Comparison of ENCODE assay signal across 10 cellular contexts in the genomic region with DNA sequence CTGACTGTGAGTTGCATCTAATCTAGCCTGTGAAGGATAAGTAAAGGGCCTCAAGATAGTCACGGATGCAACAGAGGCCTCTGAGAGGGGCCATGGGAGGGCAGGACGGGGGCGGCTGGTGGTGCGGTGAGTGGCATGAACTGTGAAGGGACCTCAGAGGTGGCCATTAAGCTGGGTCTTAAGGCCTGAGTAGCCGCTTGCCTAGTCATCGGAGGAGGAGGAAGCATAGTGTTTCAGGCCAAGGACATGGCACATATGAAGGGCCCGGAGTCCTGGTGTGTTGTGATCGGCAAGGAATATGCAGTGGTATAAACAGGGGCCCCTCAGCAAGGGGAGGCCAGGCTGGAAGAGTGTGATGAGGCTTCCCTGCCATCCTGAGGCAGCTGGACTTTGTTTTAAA. TPM values are rescaled to one million over a fixed set of nuclear protein-coding genes. Genes with fewer than 3 reads are reported as not detected.
DNase-seq lines count a peak whose midpoint lies in the region; ATAC-seq and TF ChIP-seq lines count a peak whose summit lies in the region.
"Had no signal": no experiment of that assay in that cellular context is flagged by ENCODE, and none has a peak within 500 bp of the region (broad histone marks: within the 10 kb centered on the region; RNA-seq: fewer than 3 reads in every experiment).

No MANE protein-coding gene starts in this region.

- ATAC-seq in activated naive CD8-positive, alpha-beta T cell treated with anti-CD3 and anti-CD28 coated beads, Interleukin-2, amount 10 ng/mL, durations not matched to agents 7 days and 5 days (ENCODE audit: low read depth): no peak
- ATAC-seq in activated naive CD8-positive, alpha-beta T cell treated with anti-CD3 and anti-CD28 coated beads, Interleukin-2, amount 50 U/mL, for 24 hours: no peak
- ATAC-seq in HG03175 (IDR thresholded peaks at IDR 0.05; ENCODE audit: unreplicated experiment): no peak
- no peak for ATAC-seq in GM19395 (IDR thresholded peaks at IDR 0.05; ENCODE audit: unreplicated experiment)

- no peaks in the 10 kb centered on the region for H3K36me3 ChIP-seq in transverse colon

- H3K4me3 ChIP-seq in transverse colon: no peak overlapping the region

- CTCF ChIA-PET in MCF 10A (lab: Yijun Ruan, JAX): interaction anchor here (0.5 to 0.9 kb wide), 4 partner anchors 15 to 142 kb away, joined by 3 to 4 read pairs (median 3); no protein-coding TSS in a partner anchor

- H3K4me1 Mint-ChIP-seq in activated naive CD8-positive, alpha-beta T cell treated with anti-CD3 and anti-CD28 coated beads, Interleukin-2, amount 10 ng/mL, durations not matched to agents 7 days and 5 days: peaks cover 24% of the 10 kb centered on the region
- H3K4me1 Mint-ChIP-seq in activated naive CD8-positive, alpha-beta T cell treated with anti-CD3 and anti-CD28 coated beads, Interleukin-2, amount 50 U/mL, for 24 hours: peaks cover 17% of the 10 kb centered on the region
- H3K4me1 Mint-ChIP-seq in MCF 10A (ENCODE audit: insufficient read depth, unreplicated experiment): peaks cover 63% of the 10 kb centered on the region
- peaks cover 67% of the 10 kb centered on the region for H3K4me1 Mint-ChIP-seq in mesothelial cell of epicardium

- POLR2A ChIA-PET in activated naive CD8-positive, alpha-beta T cell treated with anti-CD3 and anti-CD28 coated beads, Interleukin-2, amount 10 ng/mL, durations not matched to agents 7 days and 5 days (lab: Charles Lee): interaction anchor here (1.5 kb wide), 1 partner anchor 19 kb away, joined by 3 read pairs; no protein-coding TSS in a partner anchor
- POLR2A ChIA-PET in MCF 10A (lab: Yijun Ruan, JAX): interaction anchor here (1.1 to 5.0 kb wide), 7 partner anchors 11 to 140 kb away, joined by 3 to 55 read pairs (median 9); partner anchors contain the start of genes GCAT, GGA1, NOL12 and PDXP

- H3K27ac Mint-ChIP-seq in activated naive CD8-positive, alpha-beta T cell treated with anti-CD3 and anti-CD28 coated beads, Interleukin-2, amount 10 ng/mL, durations not matched to agents 7 days and 5 days: no peak overlapping the region
- H3K27ac Mint-ChIP-seq in activated naive CD8-positive, alpha-beta T cell treated with anti-CD3 and anti-CD28 coated beads, Interleukin-2, amount 50 U/mL, for 24 hours: no peak overlapping the region
- H3K27ac Mint-ChIP-seq in MCF 10A (ENCODE audit: low read depth, unreplicated experiment) (peak overlapping the region; percentile 83), mesothelial cell of epicardium (peak overlapping the region; percentile 69)

- no peaks in the 10 kb centered on the region for H3K27me3 Mint-ChIP-seq in activated naive CD8-positive, alpha-beta T cell treated with anti-CD3 and anti-CD28 coated beads, Interleukin-2, amount 10 ng/mL, durations not matched to agents 7 days and 5 days
- no peaks in the 10 kb centered on the region for H3K27me3 Mint-ChIP-seq in activated naive CD8-positive, alpha-beta T cell treated with anti-CD3 and anti-CD28 coated beads, Interleukin-2, amount 50 U/mL, for 24 hours
- H3K27me3 Mint-ChIP-seq in MCF 10A (ENCODE audit: insufficient read depth, unreplicated experiment): no peaks in the 10 kb centered on the region
- no peaks in the 10 kb centered on the region for H3K27me3 Mint-ChIP-seq in mesothelial cell of epicardium (ENCODE audit: low read depth)

- DNase-seq in activated naive CD8-positive, alpha-beta T cell treated with anti-CD3 and anti-CD28 coated beads, Interleukin-2, amount 10 ng/mL, durations not matched to agents 7 days and 5 days: no peak
- DNase-seq in activated naive CD8-positive, alpha-beta T cell treated with anti-CD3 and anti-CD28 coated beads, Interleukin-2, amount 50 U/mL, for 24 hours: no peak
- DNase-seq in MCF 10A (ENCODE audit: unreplicated experiment) (no peak), mesothelial cell of epicardium (ENCODE audit: low spot score in 2 of 2, unreplicated experiment in 2 of 2) (no peak), transverse colon (no peak)
- DNase-seq in activated naive CD4-positive, alpha-beta T cell treated with Interleukin-2 at 50 U/mL for 16 hours: no peak
- DNase-seq: GDM1, NCI-H2227 treated with DMSO at 0.1 percent for 48 hours had no signal

- intact Hi-C loops in MCF 10A (cut with micrococcal nuclease) (no loop called here), transverse colon (cut with DNase I; ENCODE audit: low total_unique reads) (no loop called here)

- no peak for TF ChIP-seq CTCF in MCF 10A (IDR thresholded peaks at IDR 0.05; ENCODE audit: unreplicated experiment)
- no peak for TF ChIP-seq CTCF in mesothelial cell of epicardium (IDR thresholded peaks at IDR 0.05; ENCODE audit: unreplicated experiment)
- no peak for TF ChIP-seq CTCF in transverse colon (IDR thresholded peaks at IDR 0.05)

- H3K9me3 ChIP-seq in transverse colon: no peaks in the 10 kb centered on the region

- no peak for TF ChIP-seq POLR2A in transverse colon (IDR thresholded peaks at IDR 0.05)

- H3K4me3 Mint-ChIP-seq in activated naive CD8-positive, alpha-beta T cell treated with anti-CD3 and anti-CD28 coated beads, Interleukin-2, amount 10 ng/mL, durations not matched to agents 7 days and 5 days: peak overlapping the region; percentile 32
- H3K4me3 Mint-ChIP-seq in activated naive CD8-positive, alpha-beta T cell treated with anti-CD3 and anti-CD28 coated beads, Interleukin-2, amount 50 U/mL, for 24 hours: no peak overlapping the region
- peak overlapping the region; percentile 55 for H3K4me3 Mint-ChIP-seq in MCF 10A (ENCODE audit: unreplicated experiment)
- peak overlapping the region; percentile 78 for H3K4me3 Mint-ChIP-seq in mesothelial cell of epicardium

- BruUV-seq in MCF 10A (replicated peaks; lab: Mats Ljungman, UMichigan): no TSS peak

- no peaks in the 10 kb centered on the region for H3K27me3 ChIP-seq in transverse colon

- TF ChIP-seq EP300 in transverse colon (IDR thresholded peaks at IDR 0.05; ENCODE audit: low read depth): no peak

- no peaks in the 10 kb centered on the region for H3K9me3 Mint-ChIP-seq in activated naive CD8-positive, alpha-beta T cell treated with anti-CD3 and anti-CD28 coated beads, Interleukin-2, amount 10 ng/mL, durations not matched to agents 7 days and 5 days
- H3K9me3 Mint-ChIP-seq in activated naive CD8-positive, alpha-beta T cell treated with anti-CD3 and anti-CD28 coated beads, Interleukin-2, amount 50 U/mL, for 24 hours: no peaks in the 10 kb centered on the region
- no peaks in the 10 kb centered on the region for H3K9me3 Mint-ChIP-seq in MCF 10A (ENCODE audit: unreplicated experiment)
- no peaks in the 10 kb centered on the region for H3K9me3 Mint-ChIP-seq in mesothelial cell of epicardium

- peak overlapping the region; percentile 92 to 98 (median 96) for H3K27ac ChIP-seq in transverse colon

- peaks cover 58 to 82% (median 67%) of the 10 kb centered on the region in 4 donors for H3K4me1 ChIP-seq in transverse colon

- peaks cover 6% of the 10 kb centered on the region for H3K36me3 Mint-ChIP-seq in activated naive CD8-positive, alpha-beta T cell treated with anti-CD3 and anti-CD28 coated beads, Interleukin-2, amount 10 ng/mL, durations not matched to agents 7 days and 5 days
- peaks cover 2% of the 10 kb centered on the region for H3K36me3 Mint-ChIP-seq in activated naive CD8-positive, alpha-beta T cell treated with anti-CD3 and anti-CD28 coated beads, Interleukin-2, amount 50 U/mL, for 24 hours (ENCODE audit: low read depth)
- H3K36me3 Mint-ChIP-seq in MCF 10A (ENCODE audit: insufficient read depth, unreplicated experiment) (peaks cover 24% of the 10 kb centered on the region), mesothelial cell of epicardium (peaks cover 1% of the 10 kb centered on the region)

- in situ Hi-C loops in transverse colon (cut with MboI; ENCODE audit: low pct_ligation_motif_present in 1 of 4, low pct_unique_long_range_greater_than_20kb in 1 of 4, low sequenced_read_pairs in 3 of 4): no loop called here

- WGBS in transverse colon (ENCODE audit: low coverage in 1 of 2), 2 donors: 64 to 67% methylated on average over 8 of the region's 8 CpGs

RNA-seq across cellular contexts. Expression of gene TRIOBP, which starts 51.8 kb away (rescaled TPM):
- total RNA-seq in activated naive CD8-positive, alpha-beta T cell treated with anti-CD3 and anti-CD28 coated beads, Interleukin-2, amount 10 ng/mL, durations not matched to agents 7 days and 5 days: 10 to 100 TPM; 41.4 to 44.4 TPM
- total RNA-seq in MCF 10A (2022): 42.5 and 45.7 TPM in 2 replicates
- 69.2 to 76.1 TPM (median 71.4 TPM) in 3 replicates for total RNA-seq in mesothelial cell of epicardium
- total RNA-seq in transverse colon: 100 to 1,000 TPM; 121 to 265 (median 129) TPM

RNA-seq across cellular contexts. Expression of gene GCAT, which starts 59.1 kb away (rescaled TPM):
- 10 to 100 TPM in 1 of 2 experiments, 1 to 10 TPM in 1; 9.8 to 10.1 TPM for total RNA-seq in activated naive CD8-positive, alpha-beta T cell treated with anti-CD3 and anti-CD28 coated beads, Interleukin-2, amount 10 ng/mL, durations not matched to agents 7 days and 5 days
- total RNA-seq in MCF 10A (2022) (21.5 and 32.8 TPM in 2 replicates), mesothelial cell of epicardium (9.8 to 13.2 TPM (median 12.5 TPM) in 3 replicates), transverse colon (10 to 100 TPM in 1 of 4 donors, 1 to 10 TPM in 3; 6.4 to 10.1 (median 7.7) TPM)

Comparison
In these comparisons a context has a peak if more than half of its experiments do, and no peak if none do; other contexts are left out.
1. H3K27ac Mint-ChIP-seq: peak in MCF 10A (single experiment) and mesothelial cell of epicardium (single experiment); none in activated naive CD8-positive, alpha-beta T cell treated with anti-CD3 and anti-CD28 coated beads, Interleukin-2, amount 10 ng/mL, durations not matched to agents 7 days and 5 days (single experiment) and activated naive CD8-positive, alpha-beta T cell treated with anti-CD3 and anti-CD28 coated beads, Interleukin-2, amount 50 U/mL, for 24 hours (single experiment).